3 cellular contexts compared by ENCODE assay signal in genomic region chr13:38895075-38895474, GRCh38.
"Had no signal": no experiment of that assay in that cellular context is flagged by ENCODE, and none has a peak within 500 bp of the region (broad histone marks: within the 10 kb centered on the region; RNA-seq: fewer than 3 reads in every experiment).

No MANE protein-coding gene starts in this region.

- ATAC-seq: GM12878 had no signal

- DNase-seq: GDM1, GF-D8 had no signal

- H3K4me3 ChIP-seq: GM12878 had no signal
